Comparison of ENCODE assay signal across 8 cellular contexts in genomic region chr2:33497177-33497787, GRCh38. TPM values are rescaled to one million over a fixed set of nuclear protein-coding genes. Genes with fewer than 3 reads are reported as not detected.
A peak's percentile ranks its signal among the peaks of the same experiment; 100 is the strongest.
DNase-seq lines count a peak whose midpoint lies in the region; ATAC-seq and TF ChIP-seq lines count a peak whose summit lies in the region.

No MANE protein-coding gene starts in this region.

- POLR2A ChIA-PET in RWPE1 (lab: Yijun Ruan, JAX; ENCODE audit: low non-redundant PET) = no interaction called here

- peaks cover 7% of the 10 kb centered on the region for H3K9me3 Mint-ChIP-seq in mesothelial cell of epicardium

- H3K4me1 Mint-ChIP-seq in mesothelial cell of epicardium = peaks cover 9% of the 10 kb centered on the region

- intact Hi-C loops in dorsolateral prefrontal cortex (cut with DNase I) = no loop called here

- no peak overlapping the region for H3K27ac Mint-ChIP-seq in mesothelial cell of epicardium

- in situ Hi-C loops in GM13977 (cut with MboI; ENCODE audit: low pct_unique_long_range_greater_than_20kb, low sequenced_read_pairs, unreplicated experiment) = no loop called here
- in situ Hi-C loops in KBM-7 (cut with MboI; ENCODE audit: low pct_unique_long_range_greater_than_20kb, low sequenced_read_pairs) = no loop called here

- no peak overlapping the region for H3K4me3 Mint-ChIP-seq in mesothelial cell of epicardium

- H3K27ac ChIP-seq in dorsolateral prefrontal cortex = peak overlapping the region in 42 of 59 donors; percentile 2 to 100 (median 68)
- H3K27ac ChIP-seq in RWPE1 = no peak overlapping the region

- DNase-seq in GM13977 (ENCODE audit: low spot score) = peak; percentile 47
- peak; percentile 47 for DNase-seq in KBM-7
- DNase-seq in dorsolateral prefrontal cortex = no peak
- DNase-seq in RWPE1 (ENCODE audit: low spot score) = no peak
- DNase-seq in mesothelial cell of epicardium (ENCODE audit: low spot score in 2 of 2, unreplicated experiment in 2 of 2) = no peak
- DNase-seq in effector CD4-positive, alpha-beta T cell = no peak
- no peak for DNase-seq in HK-2 (ENCODE audit: unreplicated experiment)

- H3K27me3 Mint-ChIP-seq in mesothelial cell of epicardium (ENCODE audit: low read depth) = peaks cover 26% of the 10 kb centered on the region

- no peak for TF ChIP-seq CTCF in GM13977 (IDR thresholded peaks at IDR 0.05; ENCODE audit: extremely low read depth, insufficient read depth, missing control alignments)
- no peak for TF ChIP-seq CTCF in dorsolateral prefrontal cortex (IDR thresholded peaks at IDR 0.05 in 54 of 56, conservative IDR thresholded peaks at IDR 0.05 in 2 of 56; ENCODE audit: low read depth in 1 of 56, partially characterized antibody in 56 of 56)
- TF ChIP-seq CTCF in RWPE1 (conservative IDR thresholded peaks at IDR 0.05; ENCODE audit: low read depth) = no peak
- no peak for TF ChIP-seq CTCF in mesothelial cell of epicardium (IDR thresholded peaks at IDR 0.05; ENCODE audit: unreplicated experiment)

- ATAC-seq in GM21619 (IDR thresholded peaks at IDR 0.05; ENCODE audit: unreplicated experiment) = peak; percentile 47

- CTCF ChIA-PET in RWPE1 (lab: Yijun Ruan, JAX) = no interaction called here

- no peak overlapping the region for H3K4me3 ChIP-seq in dorsolateral prefrontal cortex

- no peaks in the 10 kb centered on the region for H3K36me3 Mint-ChIP-seq in mesothelial cell of epicardium

- no peaks in the 10 kb centered on the region for H3K27me3 ChIP-seq in dorsolateral prefrontal cortex

RNA-seq across cellular contexts. Expression of gene RASGRP3, which starts 20.8 kb away (rescaled TPM):
- total RNA-seq in dorsolateral prefrontal cortex (100 to 1,000 TPM in 1 of 120 experiments, 10 to 100 TPM in 106, 1 to 10 TPM in 13; 4.2 to 101 (median 24.4) TPM), mesothelial cell of epicardium (0.58 to 0.75 TPM (median 0.66 TPM) in 3 replicates)

Comparison
In these comparisons a context has a peak if more than half of its experiments do, and no peak if none do; other contexts are left out.
1. DNase-seq: peak in GM13977 (single experiment) and KBM-7 (single experiment); none in dorsolateral prefrontal cortex (0 of 10), RWPE1 (single experiment), mesothelial cell of epicardium (0 of 2), effector CD4-positive, alpha-beta T cell (single experiment) and HK-2 (single experiment).